ENCODE assay signal across 10 cellular contexts in genomic region chr9:99595796-99596195, GRCh38.
A peak's percentile ranks its signal among the peaks of the same experiment; 100 is the strongest.
DNase-seq lines count a peak whose midpoint lies in the region; ATAC-seq and FAIRE-seq lines count a peak whose summit lies in the region.
"Had no signal": no experiment of that assay in that cellular context is flagged by ENCODE, and none has a peak within 500 bp of the region (broad histone marks: within the 10 kb centered on the region; RNA-seq: fewer than 3 reads in every experiment).

No MANE protein-coding gene starts in this region.

- H3K9me3 ChIP-seq in naive thymus-derived CD4-positive, alpha-beta T cell (ENCODE audit: control insufficient read depth in 2 of 3, low read length in 3 of 3) = no peaks in the 10 kb centered on the region

- intact Hi-C loops in naive thymus-derived CD4-positive, alpha-beta T cell (cut with micrococcal nuclease) = no loop called here

- POLR2A ChIA-PET in naive thymus-derived CD4-positive, alpha-beta T cell (lab: Charles Lee) = no interaction called here

- H3K4me1 ChIP-seq in naive thymus-derived CD4-positive, alpha-beta T cell (ENCODE audit: control insufficient read depth in 2 of 2, insufficient read depth in 2 of 2, low read length in 2 of 2) = no peaks in the 10 kb centered on the region

- H3K4me3 ChIP-seq in naive thymus-derived CD4-positive, alpha-beta T cell (ENCODE audit: low read length) = no peak overlapping the region

- no peaks in the 10 kb centered on the region for H3K27me3 ChIP-seq in naive thymus-derived CD4-positive, alpha-beta T cell (ENCODE audit: control insufficient read depth in 2 of 2, insufficient read depth in 2 of 2, low read length in 2 of 2)

- no peak for FAIRE-seq in RCC 7860 (lab: Jason Lieb, UNC)

- no peaks in the 10 kb centered on the region for H3K36me3 Mint-ChIP-seq in naive thymus-derived CD4-positive, alpha-beta T cell
- no peaks in the 10 kb centered on the region for H3K36me3 Mint-ChIP-seq in activated T-cell treated with anti-CD3 and anti-CD28 coated beads, Interleukin-2, amount 50 U/mL, for 4 hours (ENCODE audit: insufficient read depth)

- H3K36me3 ChIP-seq in naive thymus-derived CD4-positive, alpha-beta T cell (ENCODE audit: control insufficient read depth in 2 of 3, insufficient read depth in 3 of 3, low read length in 3 of 3) = no peaks in the 10 kb centered on the region

- no peak overlapping the region for H3K27ac Mint-ChIP-seq in naive thymus-derived CD4-positive, alpha-beta T cell

- peaks cover 6 to 21% (median 11%) of the 10 kb centered on the region in 5 donors for H3K27me3 Mint-ChIP-seq in naive thymus-derived CD4-positive, alpha-beta T cell
- H3K27me3 Mint-ChIP-seq in activated T-cell treated with anti-CD3 and anti-CD28 coated beads, Interleukin-2, amount 50 U/mL, for 4 hours (ENCODE audit: low read depth) = peaks cover 16% of the 10 kb centered on the region

- DNase-seq in MV-4-11 (lab: John Stamatoyannopoulos, UW) (peak; percentile 83), GOT3 (lab: John Stamatoyannopoulos, UW) (no peak), RCC 7860 (ENCODE audit: low spot score) (no peak)
- no peak for DNase-seq in naive thymus-derived CD4-positive, alpha-beta T cell
- DNase-seq in activated T-cell treated with anti-CD3 and anti-CD28 coated beads, Interleukin-2, amount 50 U/mL, for 4 hours = no peak
- DNase-seq: NCI-H2171 had no signal

- no peak overlapping the region for H3K4me3 Mint-ChIP-seq in naive thymus-derived CD4-positive, alpha-beta T cell
- no peak overlapping the region for H3K4me3 Mint-ChIP-seq in activated T-cell treated with anti-CD3 and anti-CD28 coated beads, Interleukin-2, amount 50 U/mL, for 4 hours

- peaks cover 0 to 2% (median 0%) of the 10 kb centered on the region in 11 donors for H3K9me3 Mint-ChIP-seq in naive thymus-derived CD4-positive, alpha-beta T cell
- no peaks in the 10 kb centered on the region for H3K9me3 Mint-ChIP-seq in activated T-cell treated with anti-CD3 and anti-CD28 coated beads, Interleukin-2, amount 50 U/mL, for 4 hours

- peaks cover 0 to 3% (median 0%) of the 10 kb centered on the region in 7 donors for H3K4me1 Mint-ChIP-seq in naive thymus-derived CD4-positive, alpha-beta T cell
- H3K4me1 Mint-ChIP-seq in activated T-cell treated with anti-CD3 and anti-CD28 coated beads, Interleukin-2, amount 50 U/mL, for 4 hours (ENCODE audit: low read depth) = peaks cover 4% of the 10 kb centered on the region

- ATAC-seq in GM18868 (IDR thresholded peaks at IDR 0.05; ENCODE audit: unreplicated experiment) (peak; percentile 51), GM21825 (IDR thresholded peaks at IDR 0.05; ENCODE audit: unreplicated experiment) (peak; percentile 61), GM18517 (IDR thresholded peaks at IDR 0.05; ENCODE audit: unreplicated experiment) (no peak)
- peak; percentile 82 for ATAC-seq in naive thymus-derived CD4-positive, alpha-beta T cell
- no peak for ATAC-seq in activated T-cell treated with anti-CD3 and anti-CD28 coated beads, Interleukin-2, amount 50 U/mL, for 4 hours

- CTCF ChIA-PET in naive thymus-derived CD4-positive, alpha-beta T cell (lab: Charles Lee) = no interaction called here

- no peak overlapping the region for H3K27ac ChIP-seq in naive thymus-derived CD4-positive, alpha-beta T cell (ENCODE audit: low read depth, low read length)
- H3K27ac ChIP-seq: epithelial cell of prostate had no signal

Comparison
In these comparisons a context has a peak if more than half of its experiments do, and no peak if none do; other contexts are left out.
1. ATAC-seq: peak in GM18868 (single experiment), GM21825 (single experiment) and naive thymus-derived CD4-positive, alpha-beta T cell (single experiment); none in activated T-cell treated with anti-CD3 and anti-CD28 coated beads, Interleukin-2, amount 50 U/mL, for 4 hours (0 of 2) and GM18517 (single experiment).